ENCODE assay signal across 22 cellular contexts in genomic region chr1:109235137-109235536, GRCh38. TPM values are rescaled to one million over a fixed set of nuclear protein-coding genes. Genes with fewer than 3 reads are reported as not detected.
DNase-seq lines count a peak whose midpoint lies in the region; ATAC-seq and TF ChIP-seq lines count a peak whose summit lies in the region.
"Had no signal": no experiment of that assay in that cellular context is flagged by ENCODE, and none has a peak within 500 bp of the region (broad histone marks: within the 10 kb centered on the region; RNA-seq: fewer than 3 reads in every experiment).

No MANE protein-coding gene starts in this region.

- no peak for DNase-seq in activated naive CD8-positive, alpha-beta T cell treated with anti-CD3 and anti-CD28 coated beads for 36 hours
- no peak for DNase-seq in activated naive CD8-positive, alpha-beta T cell treated with anti-CD3 and anti-CD28 coated beads, Interleukin-2, amount 50 U/mL, for 24 hours
- DNase-seq in activated CD8-positive, alpha-beta T cell treated with anti-CD3 and anti-CD28 coated beads for 36 hours = no peak
- DNase-seq in central memory CD8-positive, alpha-beta T cell (ENCODE audit: low spot score in 2 of 2) = no peak
- no peak for DNase-seq in substantia nigra (lab: John Stamatoyannopoulos, UW)
- DNase-seq in pons (ENCODE audit: low spot score) = no peak
- no peak for DNase-seq in EL
- DNase-seq: ACHN; COR-L47; DMS 273 treated with DMSO at 0.1 percent for 48 hours; DND-41; H7; KG1; MV-4-11; NCI-H1417; NCI-H187; NCI-H2107; NCI-H510A; NCI-H748 treated with DMSO at 0.1 percent for 48 hours; NK-92 treated with Interleukin-12 subunit alpha and Interleukin-12 subunit beta, amount 100 ng/mL, for 24 hours had no signal

- POLR2A ChIA-PET in activated CD8-positive, alpha-beta T cell treated with anti-CD3 and anti-CD28 coated beads for 36 hours (lab: Charles Lee) = interaction anchor here (2.4 kb wide), 1 partner anchor 20 kb away, joined by 14 read pairs; the partner anchor contains the start of gene SARS1

- peaks cover 12% of the 10 kb centered on the region for H3K36me3 Mint-ChIP-seq in activated naive CD8-positive, alpha-beta T cell treated with anti-CD3 and anti-CD28 coated beads for 36 hours
- peaks cover 52% of the 10 kb centered on the region for H3K36me3 Mint-ChIP-seq in activated naive CD8-positive, alpha-beta T cell treated with anti-CD3 and anti-CD28 coated beads, Interleukin-2, amount 50 U/mL, for 24 hours (ENCODE audit: low read depth)
- H3K36me3 Mint-ChIP-seq in activated CD8-positive, alpha-beta T cell treated with anti-CD3 and anti-CD28 coated beads for 36 hours (ENCODE audit: low read depth) = peaks cover 50% of the 10 kb centered on the region
- H3K36me3 Mint-ChIP-seq in central memory CD8-positive, alpha-beta T cell (ENCODE audit: insufficient read depth) = peaks cover 65% of the 10 kb centered on the region

- no peak overlapping the region for H3K27ac ChIP-seq in substantia nigra (ENCODE audit: low read depth, low read length, poor library complexity, severe bottlenecking)
- H3K27ac ChIP-seq: C4-2B had no signal

- H3K27me3 Mint-ChIP-seq in activated naive CD8-positive, alpha-beta T cell treated with anti-CD3 and anti-CD28 coated beads for 36 hours = no peaks in the 10 kb centered on the region
- no peaks in the 10 kb centered on the region for H3K27me3 Mint-ChIP-seq in activated naive CD8-positive, alpha-beta T cell treated with anti-CD3 and anti-CD28 coated beads, Interleukin-2, amount 50 U/mL, for 24 hours
- H3K27me3 Mint-ChIP-seq in activated CD8-positive, alpha-beta T cell treated with anti-CD3 and anti-CD28 coated beads for 36 hours = no peaks in the 10 kb centered on the region
- no peaks in the 10 kb centered on the region for H3K27me3 Mint-ChIP-seq in central memory CD8-positive, alpha-beta T cell

- ATAC-seq in activated naive CD8-positive, alpha-beta T cell treated with anti-CD3 and anti-CD28 coated beads, Interleukin-2, amount 50 U/mL, for 24 hours = no peak
- no peak for ATAC-seq in activated CD8-positive, alpha-beta T cell treated with anti-CD3 and anti-CD28 coated beads for 36 hours
- no peak for ATAC-seq in central memory CD8-positive, alpha-beta T cell (replicated peaks; ENCODE audit: extremely low read depth, poor library complexity, severe bottlenecking)
- ATAC-seq: Right ventricle myocardium inferior had no signal

- peaks cover 4% of the 10 kb centered on the region for H3K4me1 Mint-ChIP-seq in activated naive CD8-positive, alpha-beta T cell treated with anti-CD3 and anti-CD28 coated beads for 36 hours
- H3K4me1 Mint-ChIP-seq in activated naive CD8-positive, alpha-beta T cell treated with anti-CD3 and anti-CD28 coated beads, Interleukin-2, amount 50 U/mL, for 24 hours = no peaks in the 10 kb centered on the region
- peaks cover 3% of the 10 kb centered on the region for H3K4me1 Mint-ChIP-seq in activated CD8-positive, alpha-beta T cell treated with anti-CD3 and anti-CD28 coated beads for 36 hours (ENCODE audit: low read depth)
- no peaks in the 10 kb centered on the region for H3K4me1 Mint-ChIP-seq in central memory CD8-positive, alpha-beta T cell

- no peak for TF ChIP-seq CTCF in activated CD8-positive, alpha-beta T cell treated with anti-CD3 and anti-CD28 coated beads for 36 hours (IDR thresholded peaks at IDR 0.05)

- no peak overlapping the region for H3K4me3 Mint-ChIP-seq in activated naive CD8-positive, alpha-beta T cell treated with anti-CD3 and anti-CD28 coated beads for 36 hours
- H3K4me3 Mint-ChIP-seq in activated naive CD8-positive, alpha-beta T cell treated with anti-CD3 and anti-CD28 coated beads, Interleukin-2, amount 50 U/mL, for 24 hours = no peak overlapping the region
- no peak overlapping the region for H3K4me3 Mint-ChIP-seq in activated CD8-positive, alpha-beta T cell treated with anti-CD3 and anti-CD28 coated beads for 36 hours
- no peak overlapping the region for H3K4me3 Mint-ChIP-seq in central memory CD8-positive, alpha-beta T cell

- peak overlapping the region; percentile 65 for H3K27ac Mint-ChIP-seq in activated naive CD8-positive, alpha-beta T cell treated with anti-CD3 and anti-CD28 coated beads for 36 hours
- H3K27ac Mint-ChIP-seq in activated naive CD8-positive, alpha-beta T cell treated with anti-CD3 and anti-CD28 coated beads, Interleukin-2, amount 50 U/mL, for 24 hours = no peak overlapping the region
- peak overlapping the region; percentile 35 for H3K27ac Mint-ChIP-seq in activated CD8-positive, alpha-beta T cell treated with anti-CD3 and anti-CD28 coated beads for 36 hours
- H3K27ac Mint-ChIP-seq in central memory CD8-positive, alpha-beta T cell (ENCODE audit: low read depth) = peak overlapping the region; percentile 22

- no peaks in the 10 kb centered on the region for H3K9me3 Mint-ChIP-seq in activated naive CD8-positive, alpha-beta T cell treated with anti-CD3 and anti-CD28 coated beads for 36 hours
- H3K9me3 Mint-ChIP-seq in activated naive CD8-positive, alpha-beta T cell treated with anti-CD3 and anti-CD28 coated beads, Interleukin-2, amount 50 U/mL, for 24 hours = no peaks in the 10 kb centered on the region
- H3K9me3 Mint-ChIP-seq in activated CD8-positive, alpha-beta T cell treated with anti-CD3 and anti-CD28 coated beads for 36 hours = no peaks in the 10 kb centered on the region
- H3K9me3 Mint-ChIP-seq in central memory CD8-positive, alpha-beta T cell = no peaks in the 10 kb centered on the region

- CTCF ChIA-PET in activated CD8-positive, alpha-beta T cell treated with anti-CD3 and anti-CD28 coated beads for 36 hours (lab: Charles Lee) = interaction anchor here (1.2 kb wide), 1 partner anchor 20 kb away, joined by 3 read pairs; no protein-coding TSS in a partner anchor

- intact Hi-C loops in activated CD8-positive, alpha-beta T cell treated with anti-CD3 and anti-CD28 coated beads for 36 hours (cut with micrococcal nuclease) = no loop called here

RNA-seq across cellular contexts. Expression of gene CELSR2, which starts 14.2 kb away (rescaled TPM):
- 1 to 10 TPM; 2.6 TPM for total RNA-seq in activated naive CD8-positive, alpha-beta T cell treated with anti-CD3 and anti-CD28 coated beads for 36 hours
- total RNA-seq in activated CD8-positive, alpha-beta T cell treated with anti-CD3 and anti-CD28 coated beads for 36 hours = 1 to 10 TPM; 2.7 to 3.1 TPM

RNA-seq across cellular contexts. Expression of gene SARS1, which starts 21.4 kb away (rescaled TPM):
- total RNA-seq in activated naive CD8-positive, alpha-beta T cell treated with anti-CD3 and anti-CD28 coated beads for 36 hours = 100 to 1,000 TPM; 217 to 226 TPM
- 100 to 1,000 TPM; 226 to 228 TPM for total RNA-seq in activated CD8-positive, alpha-beta T cell treated with anti-CD3 and anti-CD28 coated beads for 36 hours

RNA-seq across cellular contexts. Expression of gene PSRC1, which starts 47.8 kb away (rescaled TPM):
- 10 to 100 TPM; 10.7 to 12.2 TPM for total RNA-seq in activated naive CD8-positive, alpha-beta T cell treated with anti-CD3 and anti-CD28 coated beads for 36 hours
- 10 to 100 TPM; 12.9 to 14.0 TPM for total RNA-seq in activated CD8-positive, alpha-beta T cell treated with anti-CD3 and anti-CD28 coated beads for 36 hours
